ENCODE assay signal across 15 cellular contexts in the genomic region with DNA sequence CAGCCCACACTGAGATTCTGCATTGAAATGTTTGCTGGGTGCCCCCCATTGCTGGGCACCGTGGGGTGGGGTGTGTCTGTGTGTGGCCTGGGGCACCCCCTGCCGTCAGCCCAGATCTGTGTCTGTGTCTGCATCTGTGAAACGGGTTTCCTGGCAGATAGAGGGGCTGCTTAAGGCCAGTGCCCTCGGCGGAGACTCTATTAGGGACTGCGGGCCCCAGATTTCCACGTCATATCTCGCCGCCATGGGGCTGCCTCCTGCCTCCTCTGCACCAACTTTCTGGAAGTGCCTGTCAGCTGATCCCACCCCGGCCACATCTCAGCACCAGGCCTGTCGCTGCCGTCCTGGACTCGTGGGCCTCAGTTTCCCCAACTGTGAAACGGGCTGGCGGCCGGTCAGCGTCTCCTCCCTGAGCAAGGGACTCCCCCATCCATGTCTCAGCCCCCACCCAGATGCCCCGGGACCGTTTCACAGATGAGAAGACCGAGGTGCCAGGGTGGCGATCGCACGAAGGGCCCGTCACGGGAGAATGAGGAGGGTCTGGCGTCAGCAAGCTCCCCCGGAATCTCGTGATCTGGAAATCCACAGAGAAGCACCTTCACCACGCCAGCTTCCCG. TPM values are rescaled to one million over a fixed set of nuclear protein-coding genes. Genes with fewer than 3 reads are reported as not detected.
DNase-seq lines count a peak whose midpoint lies in the region; ATAC-seq and TF ChIP-seq lines count a peak whose summit lies in the region.
"Had no signal": no experiment of that assay in that cellular context is flagged by ENCODE, and none has a peak within 500 bp of the region (broad histone marks: within the 10 kb centered on the region; RNA-seq: fewer than 3 reads in every experiment).

No MANE protein-coding gene starts in this region.

- DNase-seq in stimulated activated effector memory CD8-positive, alpha-beta T cell treated with anti-CD3 and anti-CD28 coated beads, Interleukin-12 subunit alpha, Interleukin-12 subunit beta, amount 100 ng/mL, for 72 hours (ENCODE audit: low spot score in 2 of 2) = no peak
- DNase-seq in WERI-Rb-1 (no peak), MG63 (no peak)
- no peak for DNase-seq in stimulated activated CD4-positive, alpha-beta T cell treated with anti-CD3 and anti-CD28 coated beads, Interleukin-1b, Interleukin-23, amount 100 ng/mL, for 48 hours
- DNase-seq: CD8-positive, alpha-beta T cell; H7; mammary epithelial cell; NCI-H1105 treated with DMSO at 0.1 percent for 48 hours; SJCRH30; stimulated activated CD4-positive, alpha-beta T cell treated with anti-CD3 and anti-CD28 coated beads, Interleukin-2, amount 100 ng/mL, for 48 hours had no signal

- peaks cover 8% of the 10 kb centered on the region for H3K36me3 Mint-ChIP-seq in stimulated activated effector memory CD8-positive, alpha-beta T cell treated with anti-CD3 and anti-CD28 coated beads, Interleukin-12 subunit alpha, Interleukin-12 subunit beta, amount 100 ng/mL, for 72 hours
- H3K36me3 Mint-ChIP-seq: CD8-positive, alpha-beta T cell had no signal

- H3K9me3 Mint-ChIP-seq in stimulated activated effector memory CD8-positive, alpha-beta T cell treated with anti-CD3 and anti-CD28 coated beads, Interleukin-12 subunit alpha, Interleukin-12 subunit beta, amount 100 ng/mL, for 72 hours = no peaks in the 10 kb centered on the region
- H3K9me3 Mint-ChIP-seq: CD8-positive, alpha-beta T cell had no signal

- H3K36me3 ChIP-seq in WERI-Rb-1 (peaks cover 17% of the 10 kb centered on the region), MG63 (no peaks in the 10 kb centered on the region)

- peaks cover 4% of the 10 kb centered on the region for H3K4me1 Mint-ChIP-seq in stimulated activated effector memory CD8-positive, alpha-beta T cell treated with anti-CD3 and anti-CD28 coated beads, Interleukin-12 subunit alpha, Interleukin-12 subunit beta, amount 100 ng/mL, for 72 hours

- H3K9me3 ChIP-seq in WERI-Rb-1 (ENCODE audit: severe bottlenecking) = no peaks in the 10 kb centered on the region
- H3K9me3 ChIP-seq in MG63 = no peaks in the 10 kb centered on the region
- H3K9me3 ChIP-seq: SJCRH30 had no signal

- no peak overlapping the region for H3K27ac ChIP-seq in WERI-Rb-1
- H3K27ac ChIP-seq: SJCRH30 had no signal

- H3K27ac Mint-ChIP-seq in stimulated activated effector memory CD8-positive, alpha-beta T cell treated with anti-CD3 and anti-CD28 coated beads, Interleukin-12 subunit alpha, Interleukin-12 subunit beta, amount 100 ng/mL, for 72 hours = peak overlapping the region; percentile 45
- H3K27ac Mint-ChIP-seq: CD8-positive, alpha-beta T cell had no signal

- ATAC-seq in GM18867 (IDR thresholded peaks at IDR 0.05; ENCODE audit: unreplicated experiment) (peak; percentile 18), GM21786 (IDR thresholded peaks at IDR 0.05; ENCODE audit: unreplicated experiment) (peak; percentile 4), HG03571 (IDR thresholded peaks at IDR 0.05; ENCODE audit: unreplicated experiment) (peak; percentile 6), GM18870 (IDR thresholded peaks at IDR 0.05; ENCODE audit: unreplicated experiment) (no peak)
- no peak for ATAC-seq in stimulated activated effector memory CD8-positive, alpha-beta T cell treated with anti-CD3 and anti-CD28 coated beads, Interleukin-12 subunit alpha, Interleukin-12 subunit beta, amount 100 ng/mL, for 72 hours
- ATAC-seq: CD8-positive, alpha-beta T cell had no signal

- no peak for TF ChIP-seq CTCF in WERI-Rb-1 (IDR thresholded peaks at IDR 0.05; ENCODE audit: low read depth, low read length)

- H3K27me3 ChIP-seq in WERI-Rb-1 (ENCODE audit: insufficient read depth, low read depth, severe bottlenecking) (no peaks in the 10 kb centered on the region), MG63 (no peaks in the 10 kb centered on the region)
- H3K27me3 ChIP-seq: SJCRH30 had no signal

- H3K4me3 ChIP-seq in WERI-Rb-1 (ENCODE audit: low read depth, low read length) (no peak overlapping the region), MG63 (no peak overlapping the region)
- H3K4me3 ChIP-seq: SJCRH30 had no signal

- H3K4me3 Mint-ChIP-seq in stimulated activated effector memory CD8-positive, alpha-beta T cell treated with anti-CD3 and anti-CD28 coated beads, Interleukin-12 subunit alpha, Interleukin-12 subunit beta, amount 100 ng/mL, for 72 hours = peak overlapping the region; percentile 17
- H3K4me3 Mint-ChIP-seq: CD8-positive, alpha-beta T cell had no signal

RNA-seq across cellular contexts. Expression of a gene that starts 21.4 kb away (rescaled TPM):
- 1.0 and 6.6 TPM in 2 replicates for total RNA-seq in MG63 (2014; rRNA removed; shearing (Covaris generic); ENCODE audit: low replicate concordance)

RNA-seq across cellular contexts. Expression of a gene that starts 30.1 kb away (rescaled TPM):
- not detected in 2 replicates for total RNA-seq in MG63 (2014; rRNA removed; shearing (Covaris generic); ENCODE audit: low replicate concordance)
- total RNA-seq: mammary epithelial cell, posterior vena cava had no signal

RNA-seq across cellular contexts. Expression of a gene that starts 34.2 kb away (rescaled TPM):
- 6.4 and 9.5 TPM in 2 replicates for total RNA-seq in MG63 (2014; rRNA removed; shearing (Covaris generic); ENCODE audit: low replicate concordance)

RNA-seq across cellular contexts. Expression of a gene that starts 36.9 kb away (rescaled TPM):
- total RNA-seq in MG63 (2014; rRNA removed; shearing (Covaris generic); ENCODE audit: low replicate concordance) = 37.8 and 61.8 TPM in 2 replicates

RNA-seq across cellular contexts. Expression of a gene that starts 53.0 kb away (rescaled TPM):
- total RNA-seq in MG63 (2014; rRNA removed; shearing (Covaris generic); ENCODE audit: low replicate concordance) = not detected in 2 replicates
- total RNA-seq: SJCRH30 had no signal

Comparison
In these comparisons a context has a peak if more than half of its experiments do, and no peak if none do; other contexts are left out.
1. ATAC-seq: peak in GM18867 (single experiment), GM21786 (single experiment) and HG03571 (single experiment); none in stimulated activated effector memory CD8-positive, alpha-beta T cell treated with anti-CD3 and anti-CD28 coated beads, Interleukin-12 subunit alpha, Interleukin-12 subunit beta, amount 100 ng/mL, for 72 hours (single experiment) and GM18870 (single experiment).